In the genomic region with DNA sequence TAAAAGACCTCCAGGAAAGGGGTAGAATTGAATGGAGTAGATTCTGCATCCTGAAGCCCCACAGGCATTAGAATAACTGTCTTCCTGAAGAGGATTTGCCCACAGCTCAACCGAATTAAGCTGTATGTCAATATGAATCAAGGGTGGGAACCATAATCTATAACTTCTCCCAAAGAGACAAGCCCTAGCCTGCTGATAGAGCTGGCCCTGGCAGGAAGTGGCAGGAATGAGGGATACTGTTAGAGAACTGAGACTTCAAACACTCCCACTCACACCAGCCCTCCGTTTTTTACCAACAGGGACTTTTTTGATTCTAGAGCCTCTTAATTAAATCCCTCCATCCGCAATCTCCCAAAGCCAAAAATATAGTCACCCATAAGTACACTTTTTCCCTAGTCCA, we compare ENCODE assay signal across 20 cellular contexts.
"Had no signal": no experiment of that assay in that cellular context is flagged by ENCODE, and none has a peak within 500 bp of the region (broad histone marks: within the 10 kb centered on the region; RNA-seq: fewer than 3 reads in every experiment).

No MANE protein-coding gene starts in this region.

- H3K79me2 ChIP-seq: hepatocyte had no signal

- H3K4me3 ChIP-seq: hepatocyte, lung, mucosa of descending colon, ovary, right atrium auricular region, sigmoid colon, skin epidermis, stomach, thoracic aorta, transverse colon had no signal

- H3K4me3 Mint-ChIP-seq: naive thymus-derived CD8-positive, alpha-beta T cell had no signal

- H3K27ac Mint-ChIP-seq: naive thymus-derived CD8-positive, alpha-beta T cell had no signal

- FAIRE-seq: endometrium had no signal

- H3K9me3 ChIP-seq: mucosa of descending colon, ovary, right atrium auricular region, sigmoid colon, stomach, thoracic aorta, transverse colon had no signal

- H3K27ac ChIP-seq: hepatocyte, ovary, right atrium auricular region, sigmoid colon, stomach, thoracic aorta, transverse colon had no signal

- DNase-seq: effector memory CD4-positive, alpha-beta T cell; erythroblast; foreskin melanocyte; head of caudate nucleus; left colon; left ventricle myocardium superior; mucosa of descending colon; naive thymus-derived CD8-positive, alpha-beta T cell; ovary; sigmoid colon; stimulated activated CD4-positive, alpha-beta T cell treated with anti-CD3 and anti-CD28 coated beads, Interleukin-12 subunit alpha, Interleukin-12 subunit beta, amount 100 ng/mL, for 4 hours; stimulated activated naive CD4-positive, alpha-beta T cell; stomach; transverse colon had no signal

- H3K36me3 ChIP-seq: ovary, right atrium auricular region, sigmoid colon, stomach, thoracic aorta, transverse colon had no signal

- H3K4me2 ChIP-seq: hepatocyte had no signal

- H3K9me3 Mint-ChIP-seq: naive thymus-derived CD8-positive, alpha-beta T cell had no signal

- H3K36me3 Mint-ChIP-seq: naive thymus-derived CD8-positive, alpha-beta T cell had no signal

- H2AFZ ChIP-seq: hepatocyte had no signal

- H3K4me1 ChIP-seq: right atrium auricular region, transverse colon had no signal

- H3K27me3 ChIP-seq: hepatocyte, ovary, right atrium auricular region, sigmoid colon had no signal
